In genomic region chr15:73992594-73992898, GRCh38 we compare ENCODE assay signal across 8 cellular contexts. TPM values are rescaled to one million over a fixed set of nuclear protein-coding genes. Genes with fewer than 3 reads are reported as not detected.
DNase-seq lines count a peak whose midpoint lies in the region; ATAC-seq, FAIRE-seq and TF ChIP-seq lines count a peak whose summit lies in the region.

No MANE protein-coding gene starts in this region.

- peak overlapping the region; percentile 7 for H3K27ac Mint-ChIP-seq in astrocyte (ENCODE audit: unreplicated experiment)

- H3K79me2 ChIP-seq in astrocyte (ENCODE audit: insufficient read depth, low read length) (peaks cover 41% of the 10 kb centered on the region), mesendoderm (ENCODE audit: control insufficient read depth, insufficient read depth, low read length) (peaks cover 2% of the 10 kb centered on the region)

- no peaks in the 10 kb centered on the region for H3K27me3 ChIP-seq in left ventricle myocardium inferior (ENCODE audit: low read depth)
- H3K27me3 ChIP-seq in astrocyte (ENCODE audit: insufficient read depth, low read length), result no peaks in the 10 kb centered on the region
- H3K27me3 ChIP-seq in mesendoderm (ENCODE audit: insufficient read depth, low read length, poor library complexity), result no peaks in the 10 kb centered on the region
- H3K27me3 ChIP-seq in upper lobe of left lung, result no peaks in the 10 kb centered on the region

- no peak overlapping the region for H2BK5ac ChIP-seq in mesendoderm (ENCODE audit: low read length)

- H3K4me3 ChIP-seq in left ventricle myocardium inferior (peak overlapping the region; percentile 98), astrocyte (ENCODE audit: insufficient read depth, low read depth, low read length) (peak overlapping the region; percentile 26), mesendoderm (ENCODE audit: low read length) (no peak overlapping the region), upper lobe of left lung (peak overlapping the region in 3 of 4 donors; percentile 76 to 93 (median 87))

- H3K27ac ChIP-seq in left ventricle myocardium inferior (replicated peaks) (peak overlapping the region; percentile 100), astrocyte (ENCODE audit: low read depth, low read length) (no peak overlapping the region), mesendoderm (ENCODE audit: low read depth, low read length) (no peak overlapping the region), upper lobe of left lung (peak overlapping the region; percentile 92 to 99 (median 96))

- H4K20me1 ChIP-seq in astrocyte (ENCODE audit: insufficient read depth, low read length), result peaks cover 11% of the 10 kb centered on the region

- no peak overlapping the region for H4K5ac ChIP-seq in mesendoderm (ENCODE audit: low read length)

- peaks cover 6% of the 10 kb centered on the region for H3K79me1 ChIP-seq in mesendoderm (ENCODE audit: low read length)

- TF ChIP-seq POLR2A in upper lobe of left lung (IDR thresholded peaks at IDR 0.05) (no peak), GM18505 (IDR thresholded peaks at IDR 0.05; ENCODE audit: borderline replicate concordance, extremely low read depth, insufficient read depth, insufficient read length) (no peak)

- H3K9me3 ChIP-seq in left ventricle myocardium inferior (replicated peaks) (no peaks in the 10 kb centered on the region), astrocyte (ENCODE audit: insufficient read depth, low read depth, low read length) (no peaks in the 10 kb centered on the region), upper lobe of left lung (no peaks in the 10 kb centered on the region)

- peaks cover 6% of the 10 kb centered on the region for H3K36me3 Mint-ChIP-seq in astrocyte (ENCODE audit: low read depth, unreplicated experiment)

- peak overlapping the region; percentile 73 for H3K4me3 Mint-ChIP-seq in astrocyte (ENCODE audit: unreplicated experiment)

- no CpG with 5 or more reads among the region's 5 CpGs for WGBS in mesendoderm (ENCODE audit: extremely low coverage, insufficient coverage, low lambda C conversion rate)
- 56 to 69% methylated on average over 5 of the region's 5 CpGs for WGBS in upper lobe of left lung, 2 donors

- peak overlapping the region; percentile 86 for H3K56ac ChIP-seq in mesendoderm (ENCODE audit: low read length)

- H2BK120ac ChIP-seq in mesendoderm (ENCODE audit: low read depth, low read length), result no peak overlapping the region

- no peak overlapping the region for H3K23ac ChIP-seq in mesendoderm (ENCODE audit: low read length)

- H3K9ac ChIP-seq in astrocyte (ENCODE audit: low read length) (peak overlapping the region; percentile 43), mesendoderm (ENCODE audit: low read length) (no peak overlapping the region)

- no peak overlapping the region for H3K4ac ChIP-seq in mesendoderm (ENCODE audit: low read depth, low read length)

- no peaks in the 10 kb centered on the region for H3K9me3 Mint-ChIP-seq in astrocyte (ENCODE audit: unreplicated experiment)

- DNase-seq in left ventricle myocardium inferior, result no peak
- no peak for DNase-seq in Right ventricle myocardium superior
- DNase-seq in astrocyte (ENCODE audit: low read depth), result no peak
- no peak for DNase-seq in mesendoderm
- no peak for DNase-seq in upper lobe of left lung
- DNase-seq in SW 1271 (lab: John Stamatoyannopoulos, UW), result no peak
- DNase-seq in NCI-H1092 (lab: John Stamatoyannopoulos, UW), result no peak

- H3K18ac ChIP-seq in mesendoderm (ENCODE audit: low read length), result no peak overlapping the region

- peaks cover 41% of the 10 kb centered on the region for H3K4me1 Mint-ChIP-seq in astrocyte (ENCODE audit: low read depth, unreplicated experiment)

- H3K4me1 ChIP-seq in left ventricle myocardium inferior, result peaks cover 95% of the 10 kb centered on the region
- peaks cover 55% of the 10 kb centered on the region for H3K4me1 ChIP-seq in astrocyte (ENCODE audit: insufficient read depth, low read length)
- H3K4me1 ChIP-seq in mesendoderm (ENCODE audit: control insufficient read depth, low read depth, low read length), result no peaks in the 10 kb centered on the region
- H3K4me1 ChIP-seq in upper lobe of left lung, result peaks cover 68 to 83% (median 79%) of the 10 kb centered on the region in 4 donors

- TF ChIP-seq CTCF in left ventricle myocardium inferior (IDR thresholded peaks at IDR 0.05; ENCODE audit: borderline replicate concordance), result peak; percentile 12
- TF ChIP-seq CTCF in astrocyte (IDR thresholded peaks at IDR 0.05; ENCODE audit: insufficient read depth, low read depth, low read length), result no peak
- TF ChIP-seq CTCF in upper lobe of left lung (IDR thresholded peaks at IDR 0.05), result peak in 2 of 6 experiments; percentile 3 to 7

- ATAC-seq in Right ventricle myocardium superior (ENCODE audit: poor library complexity), result no peak
- no peak for ATAC-seq in upper lobe of left lung (ENCODE audit: low FRiP score in 2 of 2)
- no peak for ATAC-seq in GM18505 (IDR thresholded peaks at IDR 0.05; ENCODE audit: unreplicated experiment)

- H2BK15ac ChIP-seq in mesendoderm (replicated peaks; ENCODE audit: low read depth), result no peak overlapping the region

- H2AK5ac ChIP-seq in mesendoderm (ENCODE audit: low read length), result no peak overlapping the region

- peak overlapping the region; percentile 92 for H3K4me2 ChIP-seq in astrocyte (ENCODE audit: low read length)
- H3K4me2 ChIP-seq in mesendoderm (ENCODE audit: low read length), result no peak overlapping the region

- TF ChIP-seq EP300 in upper lobe of left lung (IDR thresholded peaks at IDR 0.05), result no peak

- H3K36me3 ChIP-seq in left ventricle myocardium inferior, result peaks cover 12% of the 10 kb centered on the region
- H3K36me3 ChIP-seq in astrocyte (ENCODE audit: insufficient read depth, low read length), result no peaks in the 10 kb centered on the region
- no peaks in the 10 kb centered on the region for H3K36me3 ChIP-seq in mesendoderm (ENCODE audit: control insufficient read depth, insufficient read depth, low read length)
- peaks cover 0 to 6% (median 2%) of the 10 kb centered on the region in 4 donors for H3K36me3 ChIP-seq in upper lobe of left lung

- no peaks in the 10 kb centered on the region for H3K27me3 Mint-ChIP-seq in astrocyte (ENCODE audit: low read depth, unreplicated experiment)

- no peak overlapping the region for H4K8ac ChIP-seq in mesendoderm (ENCODE audit: low read depth, low read length)

- intact Hi-C loops in left ventricle myocardium inferior (cut with micrococcal nuclease) (no loop called here), Right ventricle myocardium superior (cut with DNase I) (loop anchor here (10.0 kb wide), 1 partner anchor 52 kb away; no protein-coding TSS in a partner anchor)

- peak overlapping the region; percentile 82 for H2AFZ ChIP-seq in astrocyte (ENCODE audit: low read depth, low read length)

- FAIRE-seq in astrocyte (lab: Jason Lieb, UNC), result no peak

RNA-seq across cellular contexts. Expression of gene STOML1, which starts 0.5 kb away (rescaled TPM):
- total RNA-seq in left ventricle myocardium inferior (26.1 TPM), Right ventricle myocardium superior (26.8 TPM), astrocyte (12.4 and 16.6 TPM in 2 replicates), upper lobe of left lung (10 to 100 TPM; 12.2 to 23.3 (median 18.3) TPM)
- polyA plus RNA-seq in mesendoderm (2013, experiment 1 of 2), result 1.4 TPM
- polyA plus RNA-seq in mesendoderm (2013, experiment 2 of 2), result 1.5 TPM

RNA-seq across cellular contexts. Expression of gene PML, which starts 2.0 kb away (rescaled TPM):
- total RNA-seq in left ventricle myocardium inferior (19.1 TPM), Right ventricle myocardium superior (18.2 TPM), astrocyte (116 and 119 TPM in 2 replicates), upper lobe of left lung (100 to 1,000 TPM in 2 of 6 donors, 10 to 100 TPM in 4; 63.1 to 247 (median 92.9) TPM)
- polyA plus RNA-seq in mesendoderm (2013, experiment 1 of 2), result 20.2 TPM
- polyA plus RNA-seq in mesendoderm (2013, experiment 2 of 2), result 19.6 TPM

Comparison
In these comparisons a context has a peak if more than half of its experiments do, and no peak if none do; other contexts are left out.
1. H3K27ac ChIP-seq: peak in left ventricle myocardium inferior (single experiment) and upper lobe of left lung (4 of 4); none in astrocyte (single experiment) and mesendoderm (single experiment).